18 cellular contexts compared by ENCODE assay signal in the genomic region with DNA sequence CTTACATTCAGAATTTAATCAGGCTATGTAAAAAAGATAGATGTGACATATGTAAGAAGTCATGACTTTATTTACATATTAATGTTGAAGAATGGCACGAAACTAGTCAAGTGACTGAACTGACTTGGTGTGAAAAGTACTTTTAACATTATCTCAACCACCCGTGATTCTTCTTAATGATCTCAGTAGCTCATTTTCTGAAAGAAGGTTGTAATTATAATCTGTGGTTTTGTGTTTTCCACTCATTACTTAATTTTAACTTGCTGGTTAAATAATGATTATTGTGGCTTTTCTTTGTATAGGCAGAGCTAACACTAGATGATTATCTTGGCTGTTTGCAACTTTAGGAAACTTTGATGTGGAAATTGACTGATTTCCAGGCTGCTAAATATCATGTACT. TPM values are rescaled to one million over a fixed set of nuclear protein-coding genes. Genes with fewer than 3 reads are reported as not detected.
"Had no signal": no experiment of that assay in that cellular context is flagged by ENCODE, and none has a peak within 500 bp of the region (broad histone marks: within the 10 kb centered on the region; RNA-seq: fewer than 3 reads in every experiment).

No MANE protein-coding gene starts in this region.

- H3K4me3 ChIP-seq: gastroesophageal sphincter, heart right ventricle, lower lobe of right lung, prostate gland, right lobe of liver, SJSA1 had no signal

- ATAC-seq: gastroesophageal sphincter; heart right ventricle; left cardiac atrium; lower lobe of right lung; right lobe of liver; stimulated activated naive CD8-positive, alpha-beta T cell treated with anti-CD3 and anti-CD28 coated beads, Interleukin-15, amount 100 ng/mL, for 72 hours had no signal

- H3K36me3 ChIP-seq: prostate gland had no signal

- H3K9me3 Mint-ChIP-seq: dendritic cell treated with granulocyte-macrophage colony-stimulating factor and Interleukin-4, amounts not matched to agents 40 ng/mL and 50 ng/mL, for 4 days; neural crest cell; stimulated activated naive CD8-positive, alpha-beta T cell treated with anti-CD3 and anti-CD28 coated beads, Interleukin-15, amount 100 ng/mL, for 72 hours; type B pancreatic cell had no signal

- H3K27ac ChIP-seq: epithelial cell of prostate, gastroesophageal sphincter, heart right ventricle, lower lobe of right lung, prostate gland, right lobe of liver, SJSA1 had no signal

- H3K4me3 Mint-ChIP-seq: dendritic cell treated with granulocyte-macrophage colony-stimulating factor and Interleukin-4, amounts not matched to agents 40 ng/mL and 50 ng/mL, for 4 days; neural crest cell; stimulated activated naive CD8-positive, alpha-beta T cell treated with anti-CD3 and anti-CD28 coated beads, Interleukin-15, amount 100 ng/mL, for 72 hours; type B pancreatic cell had no signal

- H3K27me3 ChIP-seq: gastroesophageal sphincter, heart right ventricle, right lobe of liver, SJSA1 had no signal

- H3K27ac Mint-ChIP-seq: dendritic cell treated with granulocyte-macrophage colony-stimulating factor and Interleukin-4, amounts not matched to agents 40 ng/mL and 50 ng/mL, for 4 days; stimulated activated naive CD8-positive, alpha-beta T cell treated with anti-CD3 and anti-CD28 coated beads, Interleukin-15, amount 100 ng/mL, for 72 hours; type B pancreatic cell had no signal

- H3K27me3 Mint-ChIP-seq: dendritic cell treated with granulocyte-macrophage colony-stimulating factor and Interleukin-4, amounts not matched to agents 40 ng/mL and 50 ng/mL, for 4 days; stimulated activated naive CD8-positive, alpha-beta T cell treated with anti-CD3 and anti-CD28 coated beads, Interleukin-15, amount 100 ng/mL, for 72 hours; type B pancreatic cell had no signal

- H3K9me3 ChIP-seq: gastroesophageal sphincter, heart right ventricle, lower lobe of right lung, prostate gland, right lobe of liver, SJSA1 had no signal

- H3K4me1 Mint-ChIP-seq: neural crest cell had no signal

- DNase-seq: activated CD4-positive, alpha-beta T cell treated with anti-CD3 and anti-CD28 coated beads for 1 hour; activated CD8-positive, alpha-beta memory T cell treated with anti-CD3 and anti-CD28 coated beads, Interleukin-2, amount 50 U/mL, for 48 hours; activated gamma-delta T cell; aorta; heart right ventricle; left cardiac atrium; lower lobe of right lung; right lobe of liver; stimulated activated naive CD8-positive, alpha-beta T cell treated with anti-CD3 and anti-CD28 coated beads, Interleukin-15, amount 100 ng/mL, for 72 hours; T-helper 9 cell had no signal

- H3K4me1 ChIP-seq: gastroesophageal sphincter, heart right ventricle, lower lobe of right lung, prostate gland, SJSA1 had no signal

RNA-seq across cellular contexts. Expression of a gene that starts 18.5 kb away (rescaled TPM):
- total RNA-seq: aorta, gastroesophageal sphincter, heart right ventricle, left cardiac atrium, lower lobe of right lung, neural crest cell, osteoblast, right lobe of liver, SJSA1 had no signal
- polyA plus RNA-seq: heart right ventricle had no signal
